27 cellular contexts compared by ENCODE assay signal in the genomic region with DNA sequence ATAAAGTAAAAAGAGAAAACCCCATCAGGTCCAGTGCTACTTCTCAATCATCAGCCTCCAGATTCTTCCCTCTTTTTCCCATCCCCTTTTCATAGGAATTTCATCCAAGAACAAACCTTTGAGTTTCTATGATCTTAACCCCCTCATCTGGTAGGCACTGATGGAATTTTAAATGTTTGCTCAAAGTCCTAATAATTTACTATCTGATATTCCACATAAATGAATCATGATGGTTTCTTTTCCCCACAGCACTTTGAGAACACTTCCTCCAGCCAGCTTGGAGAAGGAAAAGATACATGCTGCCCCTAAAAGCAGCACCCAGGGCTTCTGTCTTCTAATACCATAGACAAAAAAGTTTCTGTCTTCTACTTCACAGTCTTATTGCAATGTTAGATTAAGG. TPM values are rescaled to one million over a fixed set of nuclear protein-coding genes. Genes with fewer than 3 reads are reported as not detected.
A peak's percentile ranks its signal among the peaks of the same experiment; 100 is the strongest.
DNase-seq lines count a peak whose midpoint lies in the region; TF ChIP-seq lines count a peak whose summit lies in the region.
"Had no signal": no experiment of that assay in that cellular context is flagged by ENCODE, and none has a peak within 500 bp of the region (broad histone marks: within the 10 kb centered on the region; RNA-seq: fewer than 3 reads in every experiment).

No MANE protein-coding gene starts in this region.

- H3K27me3 Mint-ChIP-seq in HFFc6 (ENCODE audit: insufficient read depth), result no peaks in the 10 kb centered on the region

- 0 out of 22 replicates have a peak, but pooled peaks cover 0 to 7% (median 0%) of the 10 kb centered on the region in 11 experiments for H3K36me3 ChIP-seq in BLaER1 treated with 17β-estradiol and CSF1 and Interleukin-3, amounts not matched to agents 10 nM and 100 nM
- no peaks in the 10 kb centered on the region for H3K36me3 ChIP-seq in fibroblast of lung (ENCODE audit: control insufficient read depth, insufficient read depth, low read length)
- no peaks in the 10 kb centered on the region for H3K36me3 ChIP-seq in skeletal muscle satellite cell (ENCODE audit: insufficient read depth, low read length)
- H3K36me3 ChIP-seq: colonic mucosa, esophagus muscularis mucosa, left lung, tibial artery had no signal

- H3K9ac ChIP-seq in BLaER1 treated with 17β-estradiol and CSF1 and Interleukin-3, amounts not matched to agents 10 nM and 100 nM, result no peak overlapping the region
- H3K9ac ChIP-seq in fibroblast of lung (ENCODE audit: insufficient read depth, low read length) (no peak overlapping the region), skeletal muscle satellite cell (ENCODE audit: low read depth, low read length) (no peak overlapping the region)

- peak overlapping the region; percentile 50 for H3K27ac Mint-ChIP-seq in HFFc6
- H3K27ac Mint-ChIP-seq: activated CD8-positive, alpha-beta T cell treated with anti-CD3 and anti-CD28 coated beads for 36 hours; activated naive CD8-positive, alpha-beta T cell; effector memory CD8-positive, alpha-beta T cell; naive B cell; stimulated activated naive CD8-positive, alpha-beta T cell treated with anti-CD3 and anti-CD28 coated beads, Interleukin-15, amount 100 ng/mL, for 72 hours; T-helper 17 cell had no signal

- H4K20me1 ChIP-seq in BLaER1 treated with 17β-estradiol and CSF1 and Interleukin-3, amounts not matched to agents 10 nM and 100 nM, result no peaks in the 10 kb centered on the region
- H4K20me1 ChIP-seq in fibroblast of lung (ENCODE audit: control insufficient read depth, extremely low read depth, insufficient read depth, low read length), result no peaks in the 10 kb centered on the region

- DNase-seq in HFFc6 (peak; percentile 32), fibroblast of lung (ENCODE audit: low read depth in 2 of 2) (peak in 1 of 2 donors; percentile 20), NCI-H187 treated with DMSO at 0.1 percent for 48 hours (lab: John Stamatoyannopoulos, UW) (no peak), DMS79 treated with DMSO at 0.1 percent for 48 hours (lab: John Stamatoyannopoulos, UW) (no peak), NCI-H146 treated with DMSO at 0.1 percent for 48 hours (lab: John Stamatoyannopoulos, UW; ENCODE audit: unreplicated experiment) (no peak)
- DNase-seq: activated CD8-positive, alpha-beta T cell treated with anti-CD3 and anti-CD28 coated beads for 36 hours; anterior cingulate cortex; C1 segment of cervical spinal cord; Caco-2; colonic mucosa; DMS79; effector memory CD8-positive, alpha-beta T cell; left lung; naive B cell; NCI-H1092; NCI-H1930; stimulated activated CD4-positive, alpha-beta T cell treated with anti-CD3 and anti-CD28 coated beads, Interleukin-1b, Interleukin-23, amount 100 ng/mL, for 48 hours; stimulated activated CD8-positive, alpha-beta memory T cell treated with anti-CD3 and anti-CD28 coated beads, Interleukin-4, amount 100 ng/mL, for 48 hours; stimulated activated naive CD8-positive, alpha-beta T cell treated with anti-CD3 and anti-CD28 coated beads, Interleukin-15, amount 100 ng/mL, for 72 hours; T-helper 17 cell; tibial artery had no signal

- H3K27ac ChIP-seq in BLaER1 treated with 17β-estradiol and CSF1 and Interleukin-3, amounts not matched to agents 10 nM and 100 nM, result 0 out of 22 replicates have a peak overlapping the region, but pooled peaks of 2 of the 11 experiments have one; percentile 3 to 12
- no peak overlapping the region for H3K27ac ChIP-seq in fibroblast of lung (ENCODE audit: insufficient read depth, low read length)
- H3K27ac ChIP-seq: colonic mucosa, esophagus muscularis mucosa, left lung, SK-N-MC, skin epidermis, tibial artery had no signal

- peaks cover 27% of the 10 kb centered on the region for H3K9me3 Mint-ChIP-seq in HFFc6

- H3K27me3 ChIP-seq in BLaER1 treated with 17β-estradiol and CSF1 and Interleukin-3, amounts not matched to agents 10 nM and 100 nM, result no peaks in the 10 kb centered on the region
- H3K27me3 ChIP-seq in fibroblast of lung (ENCODE audit: control insufficient read depth, insufficient read depth, low read length) (no peaks in the 10 kb centered on the region), skeletal muscle satellite cell (ENCODE audit: control insufficient read depth, insufficient read depth, low read length) (no peaks in the 10 kb centered on the region)
- H3K27me3 ChIP-seq: colonic mucosa, esophagus muscularis mucosa, left lung, tibial artery had no signal

- TF ChIP-seq CTCF in HFFc6 (IDR thresholded peaks at IDR 0.05) (no peak), fibroblast of lung (conservative IDR thresholded peaks at IDR 0.05 in 1 of 2, IDR thresholded peaks at IDR 0.05 in 1 of 2; ENCODE audit: low read depth in 1 of 2, low read length in 2 of 2) (no peak)

- H3K36me3 Mint-ChIP-seq in HFFc6 (ENCODE audit: low read depth), result peaks cover 18% of the 10 kb centered on the region

- H3K9me3 ChIP-seq in BLaER1 treated with 17β-estradiol and CSF1 and Interleukin-3, amounts not matched to agents 10 nM and 100 nM (replicated peaks in 1 of 11), result peaks cover 23 to 32% (median 25%) of the 10 kb centered on the region in 11 experiments
- H3K9me3 ChIP-seq in fibroblast of lung (ENCODE audit: control insufficient read depth, insufficient read depth, low read depth, low read length) (no peaks in the 10 kb centered on the region), skeletal muscle satellite cell (replicated peaks; ENCODE audit: low read length) (no peaks in the 10 kb centered on the region)
- H3K9me3 ChIP-seq: colonic mucosa had no signal

- no peak overlapping the region for H3K4me3 ChIP-seq in BLaER1 treated with 17β-estradiol and CSF1 and Interleukin-3, amounts not matched to agents 10 nM and 100 nM
- H3K4me3 ChIP-seq in fibroblast of lung (replicated peaks in 1 of 4; ENCODE audit: control extremely low read depth in 1 of 4, insufficient read depth in 1 of 4, low read depth in 3 of 4, low read length in 4 of 4), result no peak overlapping the region
- no peak overlapping the region for H3K4me3 ChIP-seq in skeletal muscle satellite cell (ENCODE audit: low read length)
- H3K4me3 ChIP-seq: colonic mucosa, esophagus muscularis mucosa, left lung, skin epidermis, tibial artery had no signal

- H2AFZ ChIP-seq in fibroblast of lung (ENCODE audit: low read length), result no peak overlapping the region

- peak overlapping the region in 10 of 11 experiments; percentile 16 to 66 (median 49); a peak in 13 of 22 replicates for H3K4me2 ChIP-seq in BLaER1 treated with 17β-estradiol and CSF1 and Interleukin-3, amounts not matched to agents 10 nM and 100 nM
- H3K4me2 ChIP-seq in fibroblast of lung (ENCODE audit: extremely low read depth, insufficient read depth, low read length) (peak overlapping the region; percentile 11), skeletal muscle satellite cell (ENCODE audit: low read length) (peak overlapping the region; percentile 0)

- H3K4me1 Mint-ChIP-seq in HFFc6 (ENCODE audit: low read depth), result peaks cover 43% of the 10 kb centered on the region

- H3K79me2 ChIP-seq in fibroblast of lung (ENCODE audit: control insufficient read depth, insufficient read depth, low read length), result no peaks in the 10 kb centered on the region

- H3K4me1 ChIP-seq in BLaER1 treated with 17β-estradiol and CSF1 and Interleukin-3, amounts not matched to agents 10 nM and 100 nM, result peaks cover 7 to 22% (median 14%) of the 10 kb centered on the region in 10 experiments; a peak in 18 of 20 replicates
- H3K4me1 ChIP-seq in fibroblast of lung (ENCODE audit: control insufficient read depth, extremely low read depth, insufficient read depth, low read length) (peaks cover 3% of the 10 kb centered on the region), skeletal muscle satellite cell (ENCODE audit: control insufficient read depth, insufficient read depth, low read length) (peaks cover 21% of the 10 kb centered on the region)

- peak overlapping the region; percentile 44 for H3K4me3 Mint-ChIP-seq in HFFc6
- H3K4me3 Mint-ChIP-seq: activated CD8-positive, alpha-beta T cell treated with anti-CD3 and anti-CD28 coated beads for 36 hours; activated naive CD8-positive, alpha-beta T cell; effector memory CD8-positive, alpha-beta T cell; naive B cell; stimulated activated naive CD8-positive, alpha-beta T cell treated with anti-CD3 and anti-CD28 coated beads, Interleukin-15, amount 100 ng/mL, for 72 hours; T-helper 17 cell had no signal

RNA-seq across cellular contexts. Expression of gene KLHL8, which starts 19.4 kb away (rescaled TPM):
- 10 to 100 TPM in 3 of 6 experiments, 1 to 10 TPM in 3; 8.0 to 11.5 (median 9.8) TPM for total RNA-seq in HFFc6 (2021; fragmentation: NEBNext Ultra II Directional; extraction: Animal tissue kit (Norgen Biotek cat#: 25700))
- 15.7 and 16.4 TPM in 2 replicates for total RNA-seq in fibroblast of lung
- polyA plus RNA-seq in fibroblast of lung, result 7.9 and 8.8 TPM in 2 replicates
- 8.1 and 9.3 TPM in 2 replicates for polyA plus RNA-seq in fibroblast of lung (2012)
- polyA minus RNA-seq in fibroblast of lung (ENCODE audit: low replicate concordance), result 0.16 and 3.3 TPM in 2 replicates
- total RNA-seq in skeletal muscle satellite cell (2012; rRNA removed), result 9.8 and 11.9 TPM in 2 replicates
